In the genomic region with DNA sequence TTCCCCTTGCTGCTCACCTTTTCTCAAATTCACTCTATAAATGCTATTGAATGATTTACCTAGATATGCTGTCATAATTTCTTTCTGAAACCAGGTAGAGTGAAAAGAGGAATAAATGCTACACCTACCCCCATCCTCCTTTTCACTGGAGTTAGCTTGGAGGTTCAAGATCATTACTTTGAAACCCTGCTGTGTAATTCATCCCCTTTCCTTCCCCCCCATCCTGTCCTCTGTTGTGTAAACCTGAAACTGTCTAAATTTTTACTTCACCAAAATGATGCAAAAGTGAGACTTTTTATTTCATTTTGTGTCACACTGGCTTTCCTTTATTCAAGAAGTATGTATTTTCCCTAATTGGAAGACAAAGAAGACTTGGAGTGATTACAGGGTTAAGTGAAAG, we compare ENCODE assay signal across 19 cellular contexts. TPM values are rescaled to one million over a fixed set of nuclear protein-coding genes. Genes with fewer than 3 reads are reported as not detected.
DNase-seq lines count a peak whose midpoint lies in the region; ATAC-seq and TF ChIP-seq lines count a peak whose summit lies in the region.
"Had no signal": no experiment of that assay in that cellular context is flagged by ENCODE, and none has a peak within 500 bp of the region (broad histone marks: within the 10 kb centered on the region; RNA-seq: fewer than 3 reads in every experiment).

No MANE protein-coding gene starts in this region.

- H4K20me1 ChIP-seq in neural cell (ENCODE audit: insufficient read depth), result no peaks in the 10 kb centered on the region

- peaks cover 23 to 32% of the 10 kb centered on the region in 2 donors for H3K4me1 Mint-ChIP-seq in natural killer cell treated with Interleukin-12 subunit alpha and Interleukin-12 subunit beta and Interleukin-15 and Interleukin-18, amount 100 ng/mL, for 72 hours (ENCODE audit: low read depth in 2 of 2)
- H3K4me1 Mint-ChIP-seq in natural killer cell, result peaks cover 4 to 33% of the 10 kb centered on the region in 2 donors
- peaks cover 51% of the 10 kb centered on the region for H3K4me1 Mint-ChIP-seq in activated naive CD8-positive, alpha-beta T cell treated with anti-CD3 and anti-CD28 coated beads for 36 hours

- no peak overlapping the region for H3K4me3 ChIP-seq in neural cell (ENCODE audit: low read length)
- H3K4me3 ChIP-seq: Peyer's patch had no signal

- CTCF ChIA-PET in HEK293T (lab: Yijun Ruan, JAX), result no interaction called here

- H2AFZ ChIP-seq in neural cell (ENCODE audit: low read depth, low read length), result no peak overlapping the region

- no peaks in the 10 kb centered on the region for H3K9me2 ChIP-seq in neural cell (ENCODE audit: insufficient read depth, low read length)

- H3K9me3 Mint-ChIP-seq in natural killer cell treated with Interleukin-12 subunit alpha and Interleukin-12 subunit beta and Interleukin-15 and Interleukin-18, amount 100 ng/mL, for 72 hours, result no peaks in the 10 kb centered on the region
- no peaks in the 10 kb centered on the region for H3K9me3 Mint-ChIP-seq in natural killer cell
- H3K9me3 Mint-ChIP-seq in activated naive CD8-positive, alpha-beta T cell treated with anti-CD3 and anti-CD28 coated beads for 36 hours, result no peaks in the 10 kb centered on the region

- TF ChIP-seq RAD21 in neural cell (conservative IDR thresholded peaks at IDR 0.05), result no peak

- peak overlapping the region; percentile 72 to 84 for H3K27ac Mint-ChIP-seq in natural killer cell treated with Interleukin-12 subunit alpha and Interleukin-12 subunit beta and Interleukin-15 and Interleukin-18, amount 100 ng/mL, for 72 hours
- H3K27ac Mint-ChIP-seq in natural killer cell, result peak overlapping the region in 1 of 2 donors; percentile 69
- peak overlapping the region; percentile 84 for H3K27ac Mint-ChIP-seq in activated naive CD8-positive, alpha-beta T cell treated with anti-CD3 and anti-CD28 coated beads for 36 hours

- H3K36me3 Mint-ChIP-seq in natural killer cell treated with Interleukin-12 subunit alpha and Interleukin-12 subunit beta and Interleukin-15 and Interleukin-18, amount 100 ng/mL, for 72 hours, result no peaks in the 10 kb centered on the region
- H3K36me3 Mint-ChIP-seq in natural killer cell, result no peaks in the 10 kb centered on the region
- peaks cover 2% of the 10 kb centered on the region for H3K36me3 Mint-ChIP-seq in activated naive CD8-positive, alpha-beta T cell treated with anti-CD3 and anti-CD28 coated beads for 36 hours

- peak; percentile 60 to 66 for ATAC-seq in natural killer cell treated with Interleukin-12 subunit alpha and Interleukin-12 subunit beta and Interleukin-15 and Interleukin-18, amount 100 ng/mL, for 72 hours
- no peak for ATAC-seq in natural killer cell
- ATAC-seq in HG03442 (IDR thresholded peaks at IDR 0.05; ENCODE audit: unreplicated experiment), result no peak

- H3K27me3 Mint-ChIP-seq in natural killer cell treated with Interleukin-12 subunit alpha and Interleukin-12 subunit beta and Interleukin-15 and Interleukin-18, amount 100 ng/mL, for 72 hours, result peaks cover 0 to 5% of the 10 kb centered on the region in 2 donors
- no peaks in the 10 kb centered on the region for H3K27me3 Mint-ChIP-seq in natural killer cell (ENCODE audit: low read depth in 2 of 2)
- H3K27me3 Mint-ChIP-seq in activated naive CD8-positive, alpha-beta T cell treated with anti-CD3 and anti-CD28 coated beads for 36 hours, result no peaks in the 10 kb centered on the region

- no peaks in the 10 kb centered on the region for H3K36me3 ChIP-seq in neural cell (ENCODE audit: insufficient read depth, low read length)
- H3K36me3 ChIP-seq: BE2C, Peyer's patch had no signal

- H3F3A ChIP-seq in neural cell (ENCODE audit: insufficient read depth, low read length, poor library complexity, severe bottlenecking), result no peaks in the 10 kb centered on the region

- DNase-seq in natural killer cell treated with Interleukin-12 subunit alpha and Interleukin-12 subunit beta and Interleukin-15 and Interleukin-18, amount 100 ng/mL, for 72 hours (ENCODE audit: low spot score), result no peak
- DNase-seq in natural killer cell, result no peak
- no peak for DNase-seq in activated naive CD8-positive, alpha-beta T cell treated with anti-CD3 and anti-CD28 coated beads for 36 hours
- no peak for DNase-seq in RPMI8226
- no peak for DNase-seq in HEK293T (ENCODE audit: extremely low spot score)
- DNase-seq: BE2C, DMS79, GOT3, HCEC 1CT, Kasumi-1, NCI-H1694 treated with DMSO at 0.1 percent for 48 hours, NCI-H2081 treated with DMSO at 0.1 percent for 48 hours, NCI-H2171 treated with DMSO at 0.1 percent for 48 hours, NCI-H524 treated with DMSO at 0.1 percent for 48 hours, NCI-H82, Peyer's patch had no signal

- H3K9ac ChIP-seq in neural cell (ENCODE audit: low read length), result no peak overlapping the region

- TF ChIP-seq EP300 in neural cell (conservative IDR thresholded peaks at IDR 0.05; ENCODE audit: poor library complexity, severe bottlenecking), result no peak

- no peaks in the 10 kb centered on the region for H3K9me3 ChIP-seq in neural cell (ENCODE audit: low read length)
- H3K9me3 ChIP-seq: BE2C, Peyer's patch had no signal

- intact Hi-C loops in natural killer cell (cut with micrococcal nuclease), result no loop called here

- H3K79me2 ChIP-seq in neural cell (replicated peaks; ENCODE audit: insufficient read depth, low read length), result no peaks in the 10 kb centered on the region

- H3K4me3 Mint-ChIP-seq in natural killer cell treated with Interleukin-12 subunit alpha and Interleukin-12 subunit beta and Interleukin-15 and Interleukin-18, amount 100 ng/mL, for 72 hours, result peak overlapping the region; percentile 71
- H3K4me3 Mint-ChIP-seq in natural killer cell, result no peak overlapping the region
- H3K4me3 Mint-ChIP-seq in activated naive CD8-positive, alpha-beta T cell treated with anti-CD3 and anti-CD28 coated beads for 36 hours, result peak overlapping the region; percentile 57

- no peaks in the 10 kb centered on the region for H3K27me3 ChIP-seq in neural cell (ENCODE audit: insufficient read depth, low read depth, low read length)
- H3K27me3 ChIP-seq: BE2C, Peyer's patch had no signal

- TF ChIP-seq CTCF in natural killer cell (IDR thresholded peaks at IDR 0.05) (no peak), neural cell (IDR thresholded peaks at IDR 0.05; ENCODE audit: poor library complexity, severe bottlenecking) (no peak)

- POLR2A ChIA-PET in HEK293T (lab: Yijun Ruan, JAX), result no interaction called here

- peak overlapping the region; percentile 16 for H3K27ac ChIP-seq in neural cell (ENCODE audit: low read length)
- H3K27ac ChIP-seq: Peyer's patch had no signal

- H3K4me2 ChIP-seq in neural cell (ENCODE audit: low read length), result no peak overlapping the region

TF ChIP-seq in neural cell, 6 proteins besides CTCF, POLR2A, EP300 and RAD21 (continues in another document):
- TF ChIP-seq SMC3 (conservative IDR thresholded peaks at IDR 0.05; ENCODE audit: poor library complexity) (no peak), TAF1 (IDR thresholded peaks at IDR 0.05; ENCODE audit: low read depth) (no peak), POLR2AphosphoS5 (IDR thresholded peaks at IDR 0.05) (no peak), EZH2 (IDR thresholded peaks at IDR 0.05; ENCODE audit: borderline replicate concordance, insufficient read depth, low read length, poor library complexity, severe bottlenecking) (no peak)

TF ChIP-seq in HEK293T, 16 proteins besides CTCF, POLR2A, EP300 and RAD21:
- TF ChIP-seq L3MBTL2 (conservative IDR thresholded peaks at IDR 0.05) (no peak), FOXK2 (IDR thresholded peaks at IDR 0.05) (no peak), HDGF (IDR thresholded peaks at IDR 0.05; ENCODE audit: borderline replicate concordance) (no peak), ARNT (IDR thresholded peaks at IDR 0.05) (no peak)

RNA-seq across cellular contexts. Expression of gene ZCCHC18, which starts 5.4 kb away (rescaled TPM):
- total RNA-seq in natural killer cell treated with Interleukin-12 subunit alpha and Interleukin-12 subunit beta and Interleukin-15 and Interleukin-18, amount 100 ng/mL, for 72 hours, result 1 to 10 TPM; 3.1 to 4.8 TPM
- 1 to 10 TPM; 4.4 to 8.9 (median 5.6) TPM for total RNA-seq in natural killer cell
- total RNA-seq in activated naive CD8-positive, alpha-beta T cell treated with anti-CD3 and anti-CD28 coated beads for 36 hours, result 1 to 10 TPM; 5.5 to 5.8 TPM
- polyA plus RNA-seq in neural cell, result 70.0 and 132 TPM in 2 replicates
- polyA minus RNA-seq in neural cell, result 25.3 and 54.5 TPM in 2 replicates
- total RNA-seq: MCF 10A had no signal

RNA-seq across cellular contexts. Expression of gene SLC25A53, which starts 39.1 kb away (rescaled TPM):
- total RNA-seq in natural killer cell treated with Interleukin-12 subunit alpha and Interleukin-12 subunit beta and Interleukin-15 and Interleukin-18, amount 100 ng/mL, for 72 hours, result 10 to 100 TPM; 10.3 to 10.8 TPM
- total RNA-seq in natural killer cell, result 10 to 100 TPM; 10.1 to 20.6 (median 12.8) TPM
- total RNA-seq in activated naive CD8-positive, alpha-beta T cell treated with anti-CD3 and anti-CD28 coated beads for 36 hours, result 1 to 10 TPM; 5.2 to 5.8 TPM
- polyA plus RNA-seq in neural cell, result 4.8 and 6.6 TPM in 2 replicates
- polyA minus RNA-seq in neural cell, result 11.0 and 18.9 TPM in 2 replicates

RNA-seq across cellular contexts. Expression of gene TMSB15C, which starts 41.7 kb away (rescaled TPM):
- total RNA-seq in natural killer cell treated with Interleukin-12 subunit alpha and Interleukin-12 subunit beta and Interleukin-15 and Interleukin-18, amount 100 ng/mL, for 72 hours, result 1 to 10 TPM; 2.0 to 5.0 TPM
- total RNA-seq in natural killer cell, result 1 to 10 TPM; 2.0 to 4.1 (median 2.5) TPM
- 1 to 10 TPM; 2.2 to 2.5 TPM for total RNA-seq in activated naive CD8-positive, alpha-beta T cell treated with anti-CD3 and anti-CD28 coated beads for 36 hours
- polyA plus RNA-seq in neural cell, result 38.0 and 53.2 TPM in 2 replicates
- polyA minus RNA-seq in neural cell, result 36.8 and 42.1 TPM in 2 replicates

RNA-seq across cellular contexts. Expression of gene FAM199X, which starts 48.5 kb away (rescaled TPM):
- total RNA-seq in natural killer cell treated with Interleukin-12 subunit alpha and Interleukin-12 subunit beta and Interleukin-15 and Interleukin-18, amount 100 ng/mL, for 72 hours, result 10 to 100 TPM in 1 of 2 donors, 1 to 10 TPM in 1; 9.0 to 10.3 TPM
- 10 to 100 TPM; 31.9 to 35.9 (median 32.6) TPM for total RNA-seq in natural killer cell
- total RNA-seq in activated naive CD8-positive, alpha-beta T cell treated with anti-CD3 and anti-CD28 coated beads for 36 hours, result 1 to 10 TPM; 7.8 to 8.1 TPM
- polyA plus RNA-seq in neural cell, result 37.4 and 38.2 TPM in 2 replicates
- polyA minus RNA-seq in neural cell, result 63.8 and 65.2 TPM in 2 replicates

Comparison
In these comparisons a context has a peak if more than half of its experiments do, and no peak if none do; other contexts are left out.
1. ATAC-seq: peak in natural killer cell treated with Interleukin-12 subunit alpha and Interleukin-12 subunit beta and Interleukin-15 and Interleukin-18, amount 100 ng/mL, for 72 hours (2 of 2); none in natural killer cell (0 of 3) and HG03442 (single experiment).